ENCODE assay signal across 20 cellular contexts in genomic region chr2:30583204-30583749, GRCh38.
"Had no signal": no experiment of that assay in that cellular context is flagged by ENCODE, and none has a peak within 500 bp of the region (broad histone marks: within the 10 kb centered on the region; RNA-seq: fewer than 3 reads in every experiment).

No MANE protein-coding gene starts in this region.

- H3K27ac ChIP-seq: gastroesophageal sphincter, neutrophil, skin epidermis, suprapubic skin had no signal

- H3K4me3 Mint-ChIP-seq: activated naive CD8-positive, alpha-beta T cell treated with anti-CD3 and anti-CD28 coated beads, Interleukin-2, amount 50 U/mL, for 24 hours; activated T-helper 17 cell treated with anti-CD3 and anti-CD28 coated beads, Interleukin-2, amount 50 U/mL, for 72 hours; dendritic cell treated with granulocyte-macrophage colony-stimulating factor and Interleukin-4, amounts not matched to agents 40 ng/mL and 50 ng/mL, for 4 days; effector memory CD8-positive, alpha-beta T cell; natural killer cell; stimulated activated naive CD8-positive, alpha-beta T cell treated with anti-CD3 and anti-CD28 coated beads, Interleukin-15, Interleukin-2, amounts not matched to agents 100 ng/mL and 50 ng/mL, for 24 hours had no signal

- H3K4me1 Mint-ChIP-seq: activated T-helper 17 cell treated with anti-CD3 and anti-CD28 coated beads, Interleukin-2, amount 50 U/mL, for 72 hours had no signal

- H3K4me3 ChIP-seq: gastroesophageal sphincter, mucosa of descending colon, skin epidermis, suprapubic skin had no signal

- H3K4me1 ChIP-seq: suprapubic skin had no signal

- H3K36me3 ChIP-seq: gastroesophageal sphincter, neutrophil, suprapubic skin had no signal

- H3K9me3 ChIP-seq: gastroesophageal sphincter, mucosa of descending colon, neutrophil, suprapubic skin had no signal

- H3K27me3 Mint-ChIP-seq: activated naive CD8-positive, alpha-beta T cell treated with anti-CD3 and anti-CD28 coated beads, Interleukin-2, amount 50 U/mL, for 24 hours; activated T-helper 17 cell treated with anti-CD3 and anti-CD28 coated beads, Interleukin-2, amount 50 U/mL, for 72 hours; dendritic cell treated with granulocyte-macrophage colony-stimulating factor and Interleukin-4, amounts not matched to agents 40 ng/mL and 50 ng/mL, for 4 days; effector memory CD8-positive, alpha-beta T cell; stimulated activated naive CD8-positive, alpha-beta T cell treated with anti-CD3 and anti-CD28 coated beads, Interleukin-15, Interleukin-2, amounts not matched to agents 100 ng/mL and 50 ng/mL, for 24 hours had no signal

- ATAC-seq: activated naive CD8-positive, alpha-beta T cell treated with anti-CD3 and anti-CD28 coated beads, Interleukin-2, amount 50 U/mL, for 24 hours; activated T-helper 17 cell treated with anti-CD3 and anti-CD28 coated beads, Interleukin-2, amount 50 U/mL, for 72 hours; effector memory CD8-positive, alpha-beta T cell; gastroesophageal sphincter; natural killer cell had no signal

- H3K27ac Mint-ChIP-seq: activated naive CD8-positive, alpha-beta T cell treated with anti-CD3 and anti-CD28 coated beads, Interleukin-2, amount 50 U/mL, for 24 hours; activated T-helper 17 cell treated with anti-CD3 and anti-CD28 coated beads, Interleukin-2, amount 50 U/mL, for 72 hours; dendritic cell treated with granulocyte-macrophage colony-stimulating factor and Interleukin-4, amounts not matched to agents 40 ng/mL and 50 ng/mL, for 4 days; effector memory CD8-positive, alpha-beta T cell; natural killer cell had no signal

- H3K27me3 ChIP-seq: gastroesophageal sphincter, neutrophil, suprapubic skin had no signal

- H3K9me3 Mint-ChIP-seq: activated naive CD8-positive, alpha-beta T cell treated with anti-CD3 and anti-CD28 coated beads, Interleukin-2, amount 50 U/mL, for 24 hours; activated T-helper 17 cell treated with anti-CD3 and anti-CD28 coated beads, Interleukin-2, amount 50 U/mL, for 72 hours; dendritic cell treated with granulocyte-macrophage colony-stimulating factor and Interleukin-4, amounts not matched to agents 40 ng/mL and 50 ng/mL, for 4 days; effector memory CD8-positive, alpha-beta T cell; natural killer cell; stimulated activated naive CD8-positive, alpha-beta T cell treated with anti-CD3 and anti-CD28 coated beads, Interleukin-15, Interleukin-2, amounts not matched to agents 100 ng/mL and 50 ng/mL, for 24 hours had no signal

- H3K36me3 Mint-ChIP-seq: natural killer cell had no signal

- DNase-seq: activated CD4-positive, alpha-beta T cell treated with anti-CD3 and anti-CD28 coated beads, Interleukin-2, amount 50 U/mL, for 4 hours; activated CD4-positive, CD25-positive, alpha-beta regulatory T cell treated with anti-CD3 and anti-CD28 coated beads, Interleukin-2, amount 50 U/mL, for 72 hours; activated naive CD4-positive, alpha-beta T cell treated with Interleukin-2 at 50 U/mL for 16 hours; activated naive CD8-positive, alpha-beta T cell treated with anti-CD3 and anti-CD28 coated beads, Interleukin-2, amount 50 U/mL, for 24 hours; activated T-cell treated with anti-CD3 and anti-CD28 coated beads for 4 hours; aorta; effector memory CD8-positive, alpha-beta T cell; mammary epithelial cell; mucosa of descending colon; natural killer cell; retina; stimulated activated CD4-positive, alpha-beta T cell treated with anti-CD3 and anti-CD28 coated beads, Interleukin-4, amount 100 ng/mL, for 4 hours; stimulated activated CD8-positive, alpha-beta memory T cell treated with anti-CD3 and anti-CD28 coated beads, Interleukin-4, amount 100 ng/mL, for 48 hours had no signal
